8 cellular contexts compared by ENCODE assay signal in genomic region chr11:4093519-4094347, GRCh38. TPM values are rescaled to one million over a fixed set of nuclear protein-coding genes. Genes with fewer than 3 reads are reported as not detected.
DNase-seq lines count a peak whose midpoint lies in the region; ATAC-seq and TF ChIP-seq lines count a peak whose summit lies in the region.

No MANE protein-coding gene starts in this region.

- peak overlapping the region; percentile 88 for H3K27ac ChIP-seq in cardiac muscle cell

- H3K4me1 Mint-ChIP-seq in activated B cell treated with CpG ODN at 0.5 μM for 24 hours: peaks cover 36% of the 10 kb centered on the region
- H3K4me1 Mint-ChIP-seq in glutamatergic neuron (ENCODE audit: low read depth, unreplicated experiment): no peaks in the 10 kb centered on the region

- CTCF ChIA-PET in activated B cell treated with CpG ODN at 0.5 μM for 24 hours (lab: Charles Lee): interaction anchor here (1.3 kb wide), 1 partner anchor 21 kb away, joined by 6 read pairs; no protein-coding TSS in a partner anchor

- ATAC-seq in Right ventricle myocardium superior (ENCODE audit: poor library complexity) (no peak), activated B cell treated with CpG ODN at 0.5 μM for 24 hours (ENCODE audit: low read depth) (peak; percentile 4)

- H3K4me3 ChIP-seq in cardiac muscle cell (peak overlapping the region; percentile 51), skeletal muscle satellite cell (ENCODE audit: low read length) (peak overlapping the region; percentile 84)

- H3K9me3 ChIP-seq in cardiac muscle cell (ENCODE audit: low read depth) (no peaks in the 10 kb centered on the region), skeletal muscle satellite cell (replicated peaks; ENCODE audit: low read length) (no peaks in the 10 kb centered on the region)

- H3K4me3 Mint-ChIP-seq in activated B cell treated with CpG ODN at 0.5 μM for 24 hours (peak overlapping the region; percentile 96), glutamatergic neuron (ENCODE audit: unreplicated experiment) (peak overlapping the region; percentile 93)

- peak overlapping the region; percentile 95 for H3K27ac Mint-ChIP-seq in activated B cell treated with CpG ODN at 0.5 μM for 24 hours
- H3K27ac Mint-ChIP-seq in glutamatergic neuron (ENCODE audit: unreplicated experiment): peak overlapping the region; percentile 93

- H3K27me3 Mint-ChIP-seq in activated B cell treated with CpG ODN at 0.5 μM for 24 hours (no peaks in the 10 kb centered on the region), glutamatergic neuron (ENCODE audit: unreplicated experiment) (peaks cover 4% of the 10 kb centered on the region)

- POLR2A ChIA-PET in activated B cell treated with CpG ODN at 0.5 μM for 24 hours (lab: Charles Lee): interaction anchor here (1.4 kb wide), 1 partner anchor 239 kb away, joined by 4 read pairs; no protein-coding TSS in a partner anchor

- H3K36me3 Mint-ChIP-seq in activated B cell treated with CpG ODN at 0.5 μM for 24 hours (ENCODE audit: low read depth): peaks cover 34% of the 10 kb centered on the region
- H3K36me3 Mint-ChIP-seq in glutamatergic neuron (ENCODE audit: unreplicated experiment): no peaks in the 10 kb centered on the region

- no peak for TF ChIP-seq CTCF in cardiac muscle cell (IDR thresholded peaks at IDR 0.05; ENCODE audit: low read depth, low read length)
- no peak for TF ChIP-seq CTCF in activated B cell treated with CpG ODN at 0.5 μM for 24 hours (IDR thresholded peaks at IDR 0.05)
- no peak for TF ChIP-seq CTCF in glutamatergic neuron (IDR thresholded peaks at IDR 0.05; ENCODE audit: partially characterized antibody, unreplicated experiment)

- H3K4me2 ChIP-seq in skeletal muscle satellite cell (ENCODE audit: low read length): peak overlapping the region; percentile 83

- H3K27me3 ChIP-seq in cardiac muscle cell (no peaks in the 10 kb centered on the region), skeletal muscle satellite cell (ENCODE audit: control insufficient read depth, insufficient read depth, low read length) (no peaks in the 10 kb centered on the region)

- H3K9me3 Mint-ChIP-seq in activated B cell treated with CpG ODN at 0.5 μM for 24 hours: no peaks in the 10 kb centered on the region
- no peaks in the 10 kb centered on the region for H3K9me3 Mint-ChIP-seq in glutamatergic neuron (ENCODE audit: unreplicated experiment)

- intact Hi-C loops in Right ventricle myocardium superior (cut with DNase I): no loop called here
- intact Hi-C loops in activated B cell treated with CpG ODN at 0.5 μM for 24 hours (cut with micrococcal nuclease): loop anchor here (1.0 to 10.0 kb wide), 3 partner anchors 239 to 1039 kb away; partner anchors contain the start of genes CARS1 and NUP98

- H3K9ac ChIP-seq in skeletal muscle satellite cell (ENCODE audit: low read depth, low read length): peak overlapping the region; percentile 93

- no peaks in the 10 kb centered on the region for H3K36me3 ChIP-seq in cardiac muscle cell
- peaks cover 3% of the 10 kb centered on the region for H3K36me3 ChIP-seq in skeletal muscle satellite cell (ENCODE audit: insufficient read depth, low read length)

- DNase-seq in cardiac muscle cell (ENCODE audit: low read depth in 1 of 2, low spot score in 1 of 2) (no peak), Right ventricle myocardium superior (no peak), activated B cell treated with CpG ODN at 0.5 μM for 24 hours (no peak), glutamatergic neuron (no peak), mucosa of gallbladder (ENCODE audit: low spot score) (no peak), HPDE6-E6E7 (ENCODE audit: extremely low spot score) (no peak), NCI-H1105 (lab: John Stamatoyannopoulos, UW) (no peak)

- no peaks in the 10 kb centered on the region for H3K4me1 ChIP-seq in cardiac muscle cell (ENCODE audit: low read depth)
- peaks cover 20% of the 10 kb centered on the region for H3K4me1 ChIP-seq in skeletal muscle satellite cell (ENCODE audit: control insufficient read depth, insufficient read depth, low read length)

RNA-seq across cellular contexts. Expression of gene RRM1, which starts 0.9 kb away (rescaled TPM):
- total RNA-seq in cardiac muscle cell (41.0 and 42.6 TPM in 2 replicates), Right ventricle myocardium superior (29.5 TPM), activated B cell treated with CpG ODN at 0.5 μM for 24 hours (34.6 and 39.6 TPM in 2 replicates), glutamatergic neuron (ENCODE audit: unreplicated experiment) (38.5 TPM), mucosa of gallbladder (34.6 TPM)
- 44.6 and 52.9 TPM in 2 replicates for polyA plus RNA-seq in cardiac muscle cell
- total RNA-seq in skeletal muscle satellite cell (2012; rRNA removed): 89.2 and 125 TPM in 2 replicates
